In genomic region chr6:3523288-3523670, GRCh38 we compare ENCODE assay signal across 23 cellular contexts.
DNase-seq lines count a peak whose midpoint lies in the region; ATAC-seq and TF ChIP-seq lines count a peak whose summit lies in the region.
"Had no signal": no experiment of that assay in that cellular context is flagged by ENCODE, and none has a peak within 500 bp of the region (broad histone marks: within the 10 kb centered on the region; RNA-seq: fewer than 3 reads in every experiment).

No MANE protein-coding gene starts in this region.

- H3K4me3 ChIP-seq in GM23248 (peak overlapping the region; percentile 29; the same call in 1 of the 2 replicates), brain microvascular endothelial cell (ENCODE audit: low read depth, low read length) (no peak overlapping the region), mucosa of descending colon (no peak overlapping the region), transverse colon (no peak overlapping the region)
- H3K4me3 ChIP-seq: body of pancreas, thoracic aorta had no signal

- H3K79me2 ChIP-seq in GM23248 (ENCODE audit: insufficient read depth): no peaks in the 10 kb centered on the region

- ATAC-seq in mucosa of descending colon (peak; percentile 75), HG02678 (IDR thresholded peaks at IDR 0.05; ENCODE audit: unreplicated experiment) (no peak)
- ATAC-seq: body of pancreas, Panc1, T-helper 17 cell had no signal

- H3K9ac ChIP-seq in GM23248: no peak overlapping the region; the same call in 1 of the 2 replicates

- H2AFZ ChIP-seq in GM23248: no peak overlapping the region

- WGBS in GM23248 (ENCODE audit: low coverage in 1 of 2, low lambda C conversion rate in 2 of 2, missing lambda C conversion rate in 2 of 2), 2 experiments: 43 to 44% methylated on average over 5 of the region's 5 CpGs
- 38 to 56% methylated on average over 4 to 5 of the region's 5 CpGs for WGBS in transverse colon (ENCODE audit: low coverage in 1 of 2), 2 donors

- no peak overlapping the region for H3K4me3 Mint-ChIP-seq in activated CD4-positive, alpha-beta memory T cell treated with anti-CD3 and anti-CD28 coated beads for 36 hours
- H3K4me3 Mint-ChIP-seq: activated naive CD8-positive, alpha-beta T cell treated with anti-CD3 and anti-CD28 coated beads, Interleukin-2, amount 10 ng/mL, durations not matched to agents 7 days and 5 days; CD8-positive, alpha-beta memory T cell; T-helper 17 cell had no signal

- no peak for TF ChIP-seq POLR2A in transverse colon (IDR thresholded peaks at IDR 0.05)

- CTCF ChIA-PET in activated CD4-positive, alpha-beta memory T cell treated with anti-CD3 and anti-CD28 coated beads for 36 hours (lab: Charles Lee): interaction anchor here (0.6 kb wide), 1 partner anchor 26 kb away, joined by 3 read pairs; no protein-coding TSS in a partner anchor

- in situ Hi-C loops in GM23248 (cut with MboI) (no loop called here), brain microvascular endothelial cell (cut with HindIII; ENCODE audit: low pct_ligation_motif_present, low sequenced_read_pairs) (no loop called here), transverse colon (cut with MboI; ENCODE audit: low pct_ligation_motif_present in 1 of 4, low pct_unique_long_range_greater_than_20kb in 1 of 4, low sequenced_read_pairs in 3 of 4) (no loop called here)

- TF ChIP-seq CTCF in brain microvascular endothelial cell (IDR thresholded peaks at IDR 0.05; ENCODE audit: low read depth, low read length, missing control alignments) (no peak), mucosa of descending colon (IDR thresholded peaks at IDR 0.05) (no peak), transverse colon (IDR thresholded peaks at IDR 0.05) (no peak)

- H3K27ac Mint-ChIP-seq in activated CD4-positive, alpha-beta memory T cell treated with anti-CD3 and anti-CD28 coated beads for 36 hours: no peak overlapping the region
- H3K27ac Mint-ChIP-seq: activated naive CD8-positive, alpha-beta T cell treated with anti-CD3 and anti-CD28 coated beads, Interleukin-2, amount 10 ng/mL, durations not matched to agents 7 days and 5 days; activated T-helper 2 cell treated with anti-CD3 and anti-CD28 coated beads, Interferon-gamma antibody, Interleukin-2, Interleukin-4, amounts not matched to agents 10 μg/mL and 5 μg/mL and 100 μg/mL, durations not matched to agents 14 hours and 24 hours and 36 hours; CD8-positive, alpha-beta memory T cell; T-helper 17 cell had no signal

- no peaks in the 10 kb centered on the region for H3K9me3 Mint-ChIP-seq in activated CD4-positive, alpha-beta memory T cell treated with anti-CD3 and anti-CD28 coated beads for 36 hours
- H3K9me3 Mint-ChIP-seq: activated naive CD8-positive, alpha-beta T cell treated with anti-CD3 and anti-CD28 coated beads, Interleukin-2, amount 10 ng/mL, durations not matched to agents 7 days and 5 days; activated T-helper 2 cell treated with anti-CD3 and anti-CD28 coated beads, Interferon-gamma antibody, Interleukin-2, Interleukin-4, amounts not matched to agents 10 μg/mL and 5 μg/mL and 100 μg/mL, durations not matched to agents 14 hours and 24 hours and 36 hours; CD8-positive, alpha-beta memory T cell had no signal

- no peaks in the 10 kb centered on the region for H3K4me1 Mint-ChIP-seq in activated CD4-positive, alpha-beta memory T cell treated with anti-CD3 and anti-CD28 coated beads for 36 hours (ENCODE audit: low read depth)
- H3K4me1 Mint-ChIP-seq: activated naive CD8-positive, alpha-beta T cell treated with anti-CD3 and anti-CD28 coated beads, Interleukin-2, amount 10 ng/mL, durations not matched to agents 7 days and 5 days; CD8-positive, alpha-beta memory T cell had no signal

- intact Hi-C loops in mucosa of descending colon (cut with DNase I, micrococcal nuclease): no loop called here
- intact Hi-C loops in transverse colon (cut with DNase I; ENCODE audit: low total_unique reads): no loop called here
- intact Hi-C loops in activated CD4-positive, alpha-beta memory T cell treated with anti-CD3 and anti-CD28 coated beads for 36 hours (cut with micrococcal nuclease): no loop called here

- TF ChIP-seq EP300 in transverse colon (IDR thresholded peaks at IDR 0.05; ENCODE audit: low read depth): no peak

- H3K9me2 ChIP-seq in GM23248 (ENCODE audit: insufficient read depth): no peaks in the 10 kb centered on the region

- H3K4me1 ChIP-seq in GM23248 (ENCODE audit: insufficient read depth) (peaks cover 53% of the 10 kb centered on the region), mucosa of descending colon (ENCODE audit: low read depth) (peaks cover under 1% of the 10 kb centered on the region), transverse colon (peaks cover 0 to 8% (median 5%) of the 10 kb centered on the region in 4 donors)

- no peaks in the 10 kb centered on the region for H3K9me3 ChIP-seq in GM23248 (ENCODE audit: low read depth)
- H3K9me3 ChIP-seq in mucosa of descending colon: no peaks in the 10 kb centered on the region
- H3K9me3 ChIP-seq in transverse colon: no peaks in the 10 kb centered on the region
- H3K9me3 ChIP-seq: body of pancreas, thoracic aorta had no signal

- DNase-seq in GM23248: peak; percentile 35
- DNase-seq in brain microvascular endothelial cell: no peak
- DNase-seq in mucosa of descending colon: peak in 1 of 3 donors; percentile 55
- DNase-seq in transverse colon: peak; percentile 45
- DNase-seq in activated CD4-positive, alpha-beta memory T cell treated with anti-CD3 and anti-CD28 coated beads for 36 hours: no peak
- no peak for DNase-seq in NCI-H1092 (lab: John Stamatoyannopoulos, UW)
- DNase-seq: activated CD4-positive, alpha-beta T cell treated with anti-CD3 and anti-CD28 coated beads for 48 hours; activated naive CD8-positive, alpha-beta T cell treated with anti-CD3 and anti-CD28 coated beads, Interleukin-2, amount 10 ng/mL, durations not matched to agents 7 days and 5 days; body of pancreas; CD8-positive, alpha-beta memory T cell; cortex of kidney; DND-41; GOT3; NCI-H1417; NCI-H510A treated with DMSO at 0.1 percent for 48 hours; NK-92 treated with Interleukin-12 subunit alpha and Interleukin-12 subunit beta, amount 100 ng/mL, for 24 hours; stimulated activated CD4-positive, alpha-beta T cell treated with anti-CD3 and anti-CD28 coated beads, Interleukin-4, amount 100 ng/mL, for 24 hours; stimulated activated naive CD4-positive, alpha-beta T cell treated with Interleukin-2 at 50 U/mL for 16 hours; T-helper 17 cell had no signal

- peaks cover 50% of the 10 kb centered on the region for H3F3A ChIP-seq in GM23248 (ENCODE audit: insufficient read depth)

- no peaks in the 10 kb centered on the region for H4K20me1 ChIP-seq in GM23248 (ENCODE audit: insufficient read depth)

- H3K27me3 ChIP-seq in GM23248 (replicated peaks; ENCODE audit: insufficient read depth): no peaks in the 10 kb centered on the region
- no peaks in the 10 kb centered on the region for H3K27me3 ChIP-seq in brain microvascular endothelial cell (replicated peaks)
- H3K27me3 ChIP-seq in transverse colon: no peaks in the 10 kb centered on the region
- H3K27me3 ChIP-seq: body of pancreas had no signal

- H3K4me2 ChIP-seq in GM23248 (ENCODE audit: unreplicated experiment): peak overlapping the region; percentile 67

- peaks cover 8% of the 10 kb centered on the region for H3K27me3 Mint-ChIP-seq in activated CD4-positive, alpha-beta memory T cell treated with anti-CD3 and anti-CD28 coated beads for 36 hours
- H3K27me3 Mint-ChIP-seq: activated naive CD8-positive, alpha-beta T cell treated with anti-CD3 and anti-CD28 coated beads, Interleukin-2, amount 10 ng/mL, durations not matched to agents 7 days and 5 days had no signal

- POLR2A ChIA-PET in activated CD4-positive, alpha-beta memory T cell treated with anti-CD3 and anti-CD28 coated beads for 36 hours (lab: Charles Lee): no interaction called here

- H3K27ac ChIP-seq in GM23248 (peak overlapping the region; percentile 68), brain microvascular endothelial cell (peak overlapping the region; percentile 16), transverse colon (no peak overlapping the region)
- H3K27ac ChIP-seq: body of pancreas had no signal

- H3K36me3 ChIP-seq in GM23248 (ENCODE audit: low read depth): no peaks in the 10 kb centered on the region
- no peaks in the 10 kb centered on the region for H3K36me3 ChIP-seq in brain microvascular endothelial cell (replicated peaks)
- H3K36me3 ChIP-seq in mucosa of descending colon (ENCODE audit: low read depth): no peaks in the 10 kb centered on the region
- H3K36me3 ChIP-seq in transverse colon: no peaks in the 10 kb centered on the region
- H3K36me3 ChIP-seq: thoracic aorta had no signal

- H3K36me3 Mint-ChIP-seq in activated CD4-positive, alpha-beta memory T cell treated with anti-CD3 and anti-CD28 coated beads for 36 hours: no peaks in the 10 kb centered on the region
- H3K36me3 Mint-ChIP-seq: activated naive CD8-positive, alpha-beta T cell treated with anti-CD3 and anti-CD28 coated beads, Interleukin-2, amount 10 ng/mL, durations not matched to agents 7 days and 5 days; CD8-positive, alpha-beta memory T cell had no signal

Comparison
In these comparisons a context has a peak if more than half of its experiments do, and no peak if none do; other contexts are left out.
1. DNase-seq: peak in GM23248 (single experiment) and transverse colon (single experiment); none in brain microvascular endothelial cell (single experiment), activated CD4-positive, alpha-beta memory T cell treated with anti-CD3 and anti-CD28 coated beads for 36 hours (single experiment) and NCI-H1092 (single experiment).
2. H3K27ac ChIP-seq: peak in GM23248 (single experiment) and brain microvascular endothelial cell (single experiment); none in transverse colon (0 of 4).